In the genomic region with DNA sequence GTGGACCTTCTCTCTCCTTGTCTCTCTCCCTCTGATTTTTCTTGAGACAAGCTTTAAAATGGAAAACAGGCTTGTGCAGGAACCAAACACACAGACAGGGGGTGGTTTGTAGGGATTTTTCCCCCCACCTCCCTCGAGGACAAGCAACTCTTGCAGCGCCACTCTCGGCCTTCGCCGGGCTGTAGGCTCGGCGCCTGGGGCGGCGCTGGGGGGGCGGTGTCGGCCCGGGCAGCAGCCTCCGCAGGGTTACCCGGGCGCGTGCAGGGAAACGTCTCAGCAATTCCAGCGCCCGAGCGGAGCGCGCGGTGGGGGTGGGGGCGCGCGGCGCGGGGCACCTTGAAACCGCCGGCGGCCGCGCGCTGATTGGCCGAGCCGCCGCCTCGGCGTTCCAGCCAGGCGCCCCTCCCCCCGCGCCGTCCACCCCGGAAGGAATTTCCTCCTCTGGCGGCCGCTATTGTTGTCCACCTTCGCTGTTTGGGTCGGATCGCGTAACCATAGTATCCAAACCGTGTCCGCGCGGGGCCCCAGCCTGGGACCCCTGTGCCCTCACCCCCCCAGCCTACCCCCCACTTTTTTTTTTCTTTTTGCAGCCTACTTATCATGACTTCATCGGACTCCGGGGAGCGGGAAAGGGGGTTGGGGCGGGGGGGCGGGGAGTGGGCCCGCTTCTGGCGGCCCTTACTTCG, we compare ENCODE assay signal across 8 cellular contexts. TPM values are rescaled to one million over a fixed set of nuclear protein-coding genes. Genes with fewer than 3 reads are reported as not detected.
DNase-seq lines count a peak whose midpoint lies in the region; FAIRE-seq and TF ChIP-seq lines count a peak whose summit lies in the region.

No MANE protein-coding gene starts in this region.

- no peaks in the 10 kb centered on the region for H3K36me3 ChIP-seq in effector memory CD4-positive, alpha-beta T cell (ENCODE audit: control insufficient read depth, insufficient read depth, low read length)
- no peaks in the 10 kb centered on the region for H3K36me3 ChIP-seq in mesenchymal stem cell (ENCODE audit: control insufficient read depth in 1 of 2, insufficient read depth in 2 of 2, low read depth in 1 of 2, low read length in 2 of 2)

- TF ChIP-seq CTCF in 22Rv1 (IDR thresholded peaks at IDR 0.05): peak; percentile 19

- H3K4ac ChIP-seq in mesenchymal stem cell (ENCODE audit: low read depth in 1 of 2, low read length in 2 of 2): peak overlapping the region in 1 of 2 experiments; percentile 92

- H2BK15ac ChIP-seq in mesenchymal stem cell (ENCODE audit: low read depth, poor library complexity, severe bottlenecking): peak overlapping the region; percentile 84

- peak overlapping the region; percentile 11 to 86 for H2BK12ac ChIP-seq in mesenchymal stem cell (ENCODE audit: low read length in 2 of 2)

- H3K4me1 ChIP-seq in effector memory CD4-positive, alpha-beta T cell (ENCODE audit: control insufficient read depth, insufficient read depth, low read length, poor library complexity, severe bottlenecking): peaks cover 35% of the 10 kb centered on the region
- H3K4me1 ChIP-seq in mesenchymal stem cell (ENCODE audit: control insufficient read depth, insufficient read depth, low read depth, low read length): peaks cover 13% of the 10 kb centered on the region

- H3K79me1 ChIP-seq in mesenchymal stem cell (replicated peaks; ENCODE audit: low read length, poor library complexity, severe bottlenecking): no peaks in the 10 kb centered on the region

- peak overlapping the region; percentile 83 for H3K4me3 ChIP-seq in effector memory CD4-positive, alpha-beta T cell (ENCODE audit: insufficient read depth, low read depth, low read length, poor library complexity, severe bottlenecking)
- H3K4me3 ChIP-seq in mesenchymal stem cell (ENCODE audit: insufficient read depth in 1 of 2, low read depth in 1 of 2, low read length in 2 of 2): peak overlapping the region; percentile 43 to 80

- DNase-seq in GM18507 (ENCODE audit: extremely low spot score, insufficient read length, low read depth) (peak; percentile 64), HPDE6-E6E7 (ENCODE audit: extremely low spot score) (peak; percentile 83), NCI-H82 (lab: John Stamatoyannopoulos, UW) (peak; percentile 95), mesenchymal stem cell (peak; percentile 91)
- DNase-seq in activated CD8-positive, alpha-beta memory T cell treated with anti-CD3 and anti-CD28 coated beads for 4 hours (ENCODE audit: low read depth in 2 of 2): peak; percentile 39 to 55
- peak; percentile 63 to 71 (median 64) for DNase-seq in effector memory CD4-positive, alpha-beta T cell
- DNase-seq in stimulated activated CD4-positive, alpha-beta T cell treated with anti-CD3 and anti-CD28 coated beads, TNF-alpha, amount 100 ng/mL, for 48 hours (ENCODE audit: low read depth in 3 of 3): peak; percentile 43 to 64 (median 58)

- H2BK120ac ChIP-seq in mesenchymal stem cell (ENCODE audit: low read depth, low read length): peak overlapping the region; percentile 100

- no peaks in the 10 kb centered on the region for H3K9me3 ChIP-seq in effector memory CD4-positive, alpha-beta T cell (ENCODE audit: control insufficient read depth, low read length)
- no peaks in the 10 kb centered on the region for H3K9me3 ChIP-seq in mesenchymal stem cell (ENCODE audit: control insufficient read depth, low read length)

- no peak overlapping the region for H4K8ac ChIP-seq in mesenchymal stem cell (ENCODE audit: low read length)

- peak overlapping the region; percentile 77 for H3K4me2 ChIP-seq in mesenchymal stem cell (ENCODE audit: low read length, poor library complexity, severe bottlenecking)

- H2AFZ ChIP-seq in mesenchymal stem cell (ENCODE audit: low read depth, low read length): no peak overlapping the region

- no peak overlapping the region for H3K23ac ChIP-seq in mesenchymal stem cell (ENCODE audit: low read length in 2 of 2)

- H3K27me3 ChIP-seq in effector memory CD4-positive, alpha-beta T cell (replicated peaks; ENCODE audit: control insufficient read depth, insufficient read depth, low read length, poor library complexity, severe bottlenecking): no peaks in the 10 kb centered on the region
- H3K27me3 ChIP-seq in mesenchymal stem cell (ENCODE audit: control insufficient read depth in 1 of 2, insufficient read depth in 1 of 2, low read length in 2 of 2): peaks cover 4 to 27% of the 10 kb centered on the region in 2 experiments

- no peak overlapping the region for H2BK5ac ChIP-seq in mesenchymal stem cell (ENCODE audit: low read depth, low read length, poor library complexity, severe bottlenecking)

- peak overlapping the region; percentile 99 for H3K9ac ChIP-seq in mesenchymal stem cell (ENCODE audit: low read length)

- no peak overlapping the region for H3K14ac ChIP-seq in mesenchymal stem cell (ENCODE audit: low read length in 2 of 2)

- peak overlapping the region; percentile 43 for H4K91ac ChIP-seq in mesenchymal stem cell (ENCODE audit: low read length)

- no peak overlapping the region for H2AK5ac ChIP-seq in mesenchymal stem cell (ENCODE audit: low read length, severe bottlenecking)

- H3K27ac ChIP-seq in 22Rv1 (peak overlapping the region; percentile 83), mesenchymal stem cell (ENCODE audit: low read length, poor library complexity, severe bottlenecking) (peak overlapping the region; percentile 44)
- peak overlapping the region; percentile 78 for H3K27ac ChIP-seq in effector memory CD4-positive, alpha-beta T cell (ENCODE audit: insufficient read depth, low read length, poor library complexity, severe bottlenecking)

- FAIRE-seq in GM18507 (lab: Jason Lieb, UNC): peak; percentile 59

- under 1% methylated on average over 53 of the region's 62 CpGs for WGBS in mesenchymal stem cell

- peak overlapping the region; percentile 85 to 91 for H3K18ac ChIP-seq in mesenchymal stem cell (ENCODE audit: low read depth in 1 of 2, low read length in 2 of 2)

RNA-seq across cellular contexts. Expression of a gene that starts 59.8 kb away (rescaled TPM):
- polyA plus RNA-seq in mesenchymal stem cell (2013, experiment 1 of 2): 0.83 TPM
- polyA plus RNA-seq in mesenchymal stem cell (2013, experiment 2 of 2): 0.88 TPM

Comparison
In these comparisons a context has a peak if more than half of its experiments do, and no peak if none do; other contexts are left out.
1. Peak in every context shown above with its lines: DNase-seq, H3K4me3 ChIP-seq and H3K27ac ChIP-seq.